15 cellular contexts compared by ENCODE assay signal in the genomic region with DNA sequence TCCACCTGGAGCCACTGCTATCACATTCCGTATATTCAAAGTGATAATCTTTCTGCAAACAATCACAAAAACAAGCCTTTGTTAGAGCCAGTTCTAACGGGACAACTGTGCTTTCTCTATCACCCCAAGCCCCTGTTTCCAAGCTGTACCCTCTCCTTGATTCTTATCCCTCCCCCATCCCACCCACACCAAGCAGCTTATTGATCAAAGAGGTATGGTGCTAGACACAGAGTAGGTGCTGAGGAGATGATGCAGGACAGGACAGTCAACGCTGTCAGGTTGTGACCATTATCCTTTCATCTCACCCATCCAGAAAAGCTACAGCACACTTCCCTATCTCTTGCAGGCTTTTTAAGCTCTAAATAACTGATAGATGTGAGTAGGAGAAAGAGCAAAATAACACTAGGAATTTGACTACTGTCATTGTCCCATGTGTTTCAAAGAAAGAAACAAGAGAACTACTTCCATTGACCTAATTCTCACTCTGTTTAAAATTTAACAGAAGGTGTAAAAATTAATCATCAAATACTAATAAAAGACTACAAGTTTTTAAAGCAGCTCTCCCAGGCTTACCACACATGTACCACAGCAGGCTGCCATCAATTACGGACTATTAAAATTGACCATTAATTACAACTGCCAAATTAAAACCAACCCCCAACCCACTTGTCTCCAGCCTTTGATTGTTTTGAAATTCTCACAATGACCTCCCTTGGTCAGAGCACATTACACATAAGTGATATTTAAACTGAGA.
DNase-seq lines count a peak whose midpoint lies in the region; ATAC-seq, FAIRE-seq and TF ChIP-seq lines count a peak whose summit lies in the region.
"Had no signal": no experiment of that assay in that cellular context is flagged by ENCODE, and none has a peak within 500 bp of the region (broad histone marks: within the 10 kb centered on the region; RNA-seq: fewer than 3 reads in every experiment).

No MANE protein-coding gene starts in this region.

- H3K4me3 ChIP-seq in smooth muscle cell: no peak overlapping the region
- H3K4me3 ChIP-seq: BLaER1 had no signal

- H3K4me3 Mint-ChIP-seq in stimulated activated naive CD8-positive, alpha-beta T cell treated with anti-CD3 and anti-CD28 coated beads, Interleukin-15, amount 100 ng/mL, for 72 hours: no peak overlapping the region
- H3K4me3 Mint-ChIP-seq in chondrocyte (ENCODE audit: unreplicated experiment): no peak overlapping the region
- H3K4me3 Mint-ChIP-seq: CD8-positive, alpha-beta T cell had no signal

- TF ChIP-seq CTCF in chondrocyte (IDR thresholded peaks at IDR 0.05): no peak
- no peak for TF ChIP-seq CTCF in smooth muscle cell (IDR thresholded peaks at IDR 0.05; ENCODE audit: borderline replicate concordance, insufficient read depth, poor library complexity, severe bottlenecking)

- H3K4me2 ChIP-seq in smooth muscle cell: no peak overlapping the region
- H3K4me2 ChIP-seq: BLaER1 had no signal

- no peaks in the 10 kb centered on the region for H3K27me3 Mint-ChIP-seq in stimulated activated naive CD8-positive, alpha-beta T cell treated with anti-CD3 and anti-CD28 coated beads, Interleukin-15, amount 100 ng/mL, for 72 hours
- H3K27me3 Mint-ChIP-seq in chondrocyte (ENCODE audit: low read depth): no peaks in the 10 kb centered on the region

- no peaks in the 10 kb centered on the region for H3F3A ChIP-seq in smooth muscle cell (ENCODE audit: low read depth)

- no peaks in the 10 kb centered on the region for H3K9me3 ChIP-seq in smooth muscle cell (replicated peaks; ENCODE audit: low read depth)
- H3K9me3 ChIP-seq: BLaER1 had no signal

- peaks cover 42% of the 10 kb centered on the region for H3K4me1 ChIP-seq in smooth muscle cell (ENCODE audit: low read depth)
- H3K4me1 ChIP-seq: BLaER1 had no signal

- no peaks in the 10 kb centered on the region for H3K27me3 ChIP-seq in layer of hippocampus (ENCODE audit: control insufficient read depth, insufficient read depth, low read length)
- H3K27me3 ChIP-seq in smooth muscle cell (ENCODE audit: low read depth): no peaks in the 10 kb centered on the region
- H3K27me3 ChIP-seq: BLaER1 had no signal

- DNase-seq in stimulated activated naive CD8-positive, alpha-beta T cell treated with anti-CD3 and anti-CD28 coated beads, Interleukin-15, amount 100 ng/mL, for 72 hours: no peak
- no peak for DNase-seq in stimulated activated naive CD8-positive, alpha-beta T cell treated with anti-CD3 and anti-CD28 coated beads, Interleukin-15, Interleukin-2, amounts not matched to agents 100 U/mL and 50 U/mL, for 24 hours
- DNase-seq in chondrocyte (ENCODE audit: low spot score) (no peak), EL (no peak), smooth muscle cell (lab: John Stamatoyannopoulos, UW; ENCODE audit: unreplicated experiment) (no peak), GM12891 (ENCODE audit: insufficient read length, low spot score) (no peak)
- DNase-seq: CD8-positive, alpha-beta T cell; GOT3; NCI-H1694; NCI-H774; RPMI8226 had no signal

- 42% methylated on average over 4 of the region's 4 CpGs for WGBS in smooth muscle cell (ENCODE audit: low lambda C conversion rate)

- ATAC-seq in stimulated activated naive CD8-positive, alpha-beta T cell treated with anti-CD3 and anti-CD28 coated beads, Interleukin-15, amount 100 ng/mL, for 72 hours: no peak
- ATAC-seq in stimulated activated naive CD8-positive, alpha-beta T cell treated with anti-CD3 and anti-CD28 coated beads, Interleukin-15, Interleukin-2, amounts not matched to agents 100 U/mL and 50 U/mL, for 24 hours: no peak
- no peak for ATAC-seq in GM21619 (IDR thresholded peaks at IDR 0.05; ENCODE audit: unreplicated experiment)
- ATAC-seq: CD8-positive, alpha-beta T cell had no signal

- FAIRE-seq in GM12891 (lab: Jason Lieb, UNC): no peak

- no peak overlapping the region for H2AFZ ChIP-seq in smooth muscle cell (ENCODE audit: low read depth)

- H3K36me3 ChIP-seq in smooth muscle cell (ENCODE audit: low read depth): no peaks in the 10 kb centered on the region
- H3K36me3 ChIP-seq: BLaER1 had no signal

- H3K27ac Mint-ChIP-seq in stimulated activated naive CD8-positive, alpha-beta T cell treated with anti-CD3 and anti-CD28 coated beads, Interleukin-15, amount 100 ng/mL, for 72 hours: peak overlapping the region; percentile 4 to 41
- peak overlapping the region; percentile 39 for H3K27ac Mint-ChIP-seq in chondrocyte (ENCODE audit: unreplicated experiment)
- H3K27ac Mint-ChIP-seq: CD8-positive, alpha-beta T cell had no signal

- H3K79me2 ChIP-seq in smooth muscle cell (ENCODE audit: low read depth): peaks cover 32% of the 10 kb centered on the region

- no peak overlapping the region for H3K9ac ChIP-seq in smooth muscle cell (ENCODE audit: low read depth)
- H3K9ac ChIP-seq: BLaER1, KMS-11 had no signal

- H3K27ac ChIP-seq in layer of hippocampus (ENCODE audit: low read depth, low read length) (peak overlapping the region; percentile 24), smooth muscle cell (ENCODE audit: low read depth) (no peak overlapping the region)
- H3K27ac ChIP-seq: BLaER1, KMS-11 had no signal

- no peaks in the 10 kb centered on the region for H3K9me3 Mint-ChIP-seq in stimulated activated naive CD8-positive, alpha-beta T cell treated with anti-CD3 and anti-CD28 coated beads, Interleukin-15, amount 100 ng/mL, for 72 hours
- no peaks in the 10 kb centered on the region for H3K9me3 Mint-ChIP-seq in chondrocyte (ENCODE audit: low read depth)
- H3K9me3 Mint-ChIP-seq: CD8-positive, alpha-beta T cell had no signal

- TF ChIP-seq POLR2A in GM12891 (IDR thresholded peaks at IDR 0.05; ENCODE audit: low read depth, low read length): no peak

- no peaks in the 10 kb centered on the region for H3K36me3 Mint-ChIP-seq in chondrocyte (ENCODE audit: low read depth)
- H3K36me3 Mint-ChIP-seq: CD8-positive, alpha-beta T cell had no signal

- peaks cover 6% of the 10 kb centered on the region for H3K4me1 Mint-ChIP-seq in stimulated activated naive CD8-positive, alpha-beta T cell treated with anti-CD3 and anti-CD28 coated beads, Interleukin-15, amount 100 ng/mL, for 72 hours
- peaks cover 55% of the 10 kb centered on the region for H3K4me1 Mint-ChIP-seq in chondrocyte (ENCODE audit: low read depth)

- H4K20me1 ChIP-seq in smooth muscle cell (ENCODE audit: low read depth): peaks cover 91% of the 10 kb centered on the region
- H4K20me1 ChIP-seq: BLaER1 had no signal

TF ChIP-seq in GM12891, 5 proteins besides CTCF, POLR2A, EP300 and RAD21:
- no peak for TF ChIP-seq SPI1 (IDR thresholded peaks at IDR 0.05; ENCODE audit: low read depth, low read length)
- no peak for TF ChIP-seq PAX5 (IDR thresholded peaks at IDR 0.05; ENCODE audit: insufficient read depth, low read length, severe bottlenecking)
- TF ChIP-seq POLR2AphosphoS5 (IDR thresholded peaks at IDR 0.05; ENCODE audit: low read depth, low read length): no peak
- no peak for TF ChIP-seq POU2F2 (IDR thresholded peaks at IDR 0.05; ENCODE audit: low read depth, low read length)
- TF ChIP-seq TAF1 (IDR thresholded peaks at IDR 0.05; ENCODE audit: low read depth, low read length): no peak
